18 cellular contexts compared by ENCODE assay signal in genomic region chr18:69982417-69982816, GRCh38. TPM values are rescaled to one million over a fixed set of nuclear protein-coding genes. Genes with fewer than 3 reads are reported as not detected.
DNase-seq lines count a peak whose midpoint lies in the region; ATAC-seq and TF ChIP-seq lines count a peak whose summit lies in the region.
"Had no signal": no experiment of that assay in that cellular context is flagged by ENCODE, and none has a peak within 500 bp of the region (broad histone marks: within the 10 kb centered on the region; RNA-seq: fewer than 3 reads in every experiment).

No MANE protein-coding gene starts in this region.

- ATAC-seq in activated naive CD8-positive, alpha-beta T cell treated with anti-CD3 and anti-CD28 coated beads, Interleukin-2, amount 50 U/mL, for 24 hours: no peak
- ATAC-seq in activated T-helper 17 cell treated with anti-CD3 and anti-CD28 coated beads, Interleukin-2, amount 50 U/mL, for 72 hours (replicated peaks): no peak
- no peak for ATAC-seq in stimulated activated effector memory CD8-positive, alpha-beta T cell treated with anti-CD3 and anti-CD28 coated beads, Interleukin-12 subunit alpha, Interleukin-12 subunit beta, amount 100 ng/mL, for 72 hours
- ATAC-seq: Panc1, Right ventricle myocardium inferior had no signal

- H3K4me1 Mint-ChIP-seq in activated naive CD8-positive, alpha-beta T cell (ENCODE audit: low read depth): peaks cover 46% of the 10 kb centered on the region
- peaks cover 48% of the 10 kb centered on the region for H3K4me1 Mint-ChIP-seq in activated naive CD8-positive, alpha-beta T cell treated with anti-CD3 and anti-CD28 coated beads, Interleukin-2, amount 50 U/mL, for 24 hours
- peaks cover 38% of the 10 kb centered on the region for H3K4me1 Mint-ChIP-seq in activated T-helper 17 cell treated with anti-CD3 and anti-CD28 coated beads, Interleukin-2, amount 50 U/mL, for 72 hours
- peaks cover 56% of the 10 kb centered on the region for H3K4me1 Mint-ChIP-seq in stimulated activated effector memory CD8-positive, alpha-beta T cell treated with anti-CD3 and anti-CD28 coated beads, Interleukin-12 subunit alpha, Interleukin-12 subunit beta, amount 100 ng/mL, for 72 hours
- H3K4me1 Mint-ChIP-seq in nephron progenitor cell: no peaks in the 10 kb centered on the region

- peak overlapping the region; percentile 48 for H3K27ac ChIP-seq in HUES48 (ENCODE audit: low read depth, low read length)

- H3K9ac ChIP-seq in HUES48 (ENCODE audit: low read depth, low read length): no peak overlapping the region; the same call in 1 of the 2 replicates

- H3K4me3 Mint-ChIP-seq in activated naive CD8-positive, alpha-beta T cell: peak overlapping the region; percentile 31
- no peak overlapping the region for H3K4me3 Mint-ChIP-seq in activated naive CD8-positive, alpha-beta T cell treated with anti-CD3 and anti-CD28 coated beads, Interleukin-2, amount 50 U/mL, for 24 hours
- H3K4me3 Mint-ChIP-seq in activated T-helper 17 cell treated with anti-CD3 and anti-CD28 coated beads, Interleukin-2, amount 50 U/mL, for 72 hours: peak overlapping the region; percentile 62
- peak overlapping the region; percentile 44 for H3K4me3 Mint-ChIP-seq in stimulated activated effector memory CD8-positive, alpha-beta T cell treated with anti-CD3 and anti-CD28 coated beads, Interleukin-12 subunit alpha, Interleukin-12 subunit beta, amount 100 ng/mL, for 72 hours
- no peak overlapping the region for H3K4me3 Mint-ChIP-seq in nephron progenitor cell
- H3K4me3 Mint-ChIP-seq: B cell; CD4-positive, alpha-beta T cell had no signal

- no peak overlapping the region for H3K4me3 ChIP-seq in HUES48 (ENCODE audit: low read depth, low read length)

- H3K36me3 Mint-ChIP-seq in activated naive CD8-positive, alpha-beta T cell: peaks cover 20% of the 10 kb centered on the region
- peaks cover 32% of the 10 kb centered on the region for H3K36me3 Mint-ChIP-seq in activated naive CD8-positive, alpha-beta T cell treated with anti-CD3 and anti-CD28 coated beads, Interleukin-2, amount 50 U/mL, for 24 hours (ENCODE audit: low read depth)
- H3K36me3 Mint-ChIP-seq in activated T-helper 17 cell treated with anti-CD3 and anti-CD28 coated beads, Interleukin-2, amount 50 U/mL, for 72 hours (ENCODE audit: low read depth): peaks cover 6% of the 10 kb centered on the region
- H3K36me3 Mint-ChIP-seq in stimulated activated effector memory CD8-positive, alpha-beta T cell treated with anti-CD3 and anti-CD28 coated beads, Interleukin-12 subunit alpha, Interleukin-12 subunit beta, amount 100 ng/mL, for 72 hours: no peaks in the 10 kb centered on the region
- H3K36me3 Mint-ChIP-seq in nephron progenitor cell (ENCODE audit: low read depth): peaks cover 26% of the 10 kb centered on the region

- no peak for TF ChIP-seq CTCF in nephron progenitor cell (IDR thresholded peaks at IDR 0.05)

- no peaks in the 10 kb centered on the region for H3K27me3 ChIP-seq in HUES48 (ENCODE audit: control insufficient read depth, insufficient read depth, low read length)

- DNase-seq in activated naive CD8-positive, alpha-beta T cell treated with anti-CD3 and anti-CD28 coated beads, Interleukin-2, amount 50 U/mL, for 24 hours: no peak
- no peak for DNase-seq in stimulated activated effector memory CD8-positive, alpha-beta T cell treated with anti-CD3 and anti-CD28 coated beads, Interleukin-12 subunit alpha, Interleukin-12 subunit beta, amount 100 ng/mL, for 72 hours (ENCODE audit: low spot score in 2 of 2)
- DNase-seq in nephron progenitor cell (no peak), kidney tubule cell (ENCODE audit: low spot score) (no peak)
- DNase-seq: ACHN; CD4-positive, alpha-beta T cell; DMS79 treated with DMSO at 0.1 percent for 48 hours; GDM1; GOT3; Karpas-422; NCI-H187 treated with DMSO at 0.1 percent for 48 hours; NCI-H446 had no signal

- H3K4me1 ChIP-seq in HUES48 (ENCODE audit: control insufficient read depth, insufficient read depth, low read length): peaks cover 26% of the 10 kb centered on the region

- H3K27me3 Mint-ChIP-seq in activated naive CD8-positive, alpha-beta T cell: no peaks in the 10 kb centered on the region
- H3K27me3 Mint-ChIP-seq in activated naive CD8-positive, alpha-beta T cell treated with anti-CD3 and anti-CD28 coated beads, Interleukin-2, amount 50 U/mL, for 24 hours: no peaks in the 10 kb centered on the region
- no peaks in the 10 kb centered on the region for H3K27me3 Mint-ChIP-seq in activated T-helper 17 cell treated with anti-CD3 and anti-CD28 coated beads, Interleukin-2, amount 50 U/mL, for 72 hours
- H3K27me3 Mint-ChIP-seq in nephron progenitor cell (ENCODE audit: low read depth, poor library complexity): peaks cover 7% of the 10 kb centered on the region
- H3K27me3 Mint-ChIP-seq: B cell; CD4-positive, alpha-beta T cell had no signal

- peaks cover 6% of the 10 kb centered on the region for H3K9me3 Mint-ChIP-seq in activated naive CD8-positive, alpha-beta T cell (ENCODE audit: low read depth)
- H3K9me3 Mint-ChIP-seq in activated naive CD8-positive, alpha-beta T cell treated with anti-CD3 and anti-CD28 coated beads, Interleukin-2, amount 50 U/mL, for 24 hours: peaks cover 4% of the 10 kb centered on the region
- H3K9me3 Mint-ChIP-seq in activated T-helper 17 cell treated with anti-CD3 and anti-CD28 coated beads, Interleukin-2, amount 50 U/mL, for 72 hours: peaks cover 6% of the 10 kb centered on the region
- H3K9me3 Mint-ChIP-seq in stimulated activated effector memory CD8-positive, alpha-beta T cell treated with anti-CD3 and anti-CD28 coated beads, Interleukin-12 subunit alpha, Interleukin-12 subunit beta, amount 100 ng/mL, for 72 hours: peaks cover 12% of the 10 kb centered on the region
- peaks cover 13% of the 10 kb centered on the region for H3K9me3 Mint-ChIP-seq in nephron progenitor cell

- no peaks in the 10 kb centered on the region for H3K9me3 ChIP-seq in HUES48 (ENCODE audit: control insufficient read depth, insufficient read depth, low read length)

- H3K36me3 ChIP-seq in HUES48 (ENCODE audit: control insufficient read depth, insufficient read depth, low read length): no peaks in the 10 kb centered on the region

- peak overlapping the region; percentile 61 for H3K27ac Mint-ChIP-seq in activated naive CD8-positive, alpha-beta T cell
- no peak overlapping the region for H3K27ac Mint-ChIP-seq in activated naive CD8-positive, alpha-beta T cell treated with anti-CD3 and anti-CD28 coated beads, Interleukin-2, amount 50 U/mL, for 24 hours
- H3K27ac Mint-ChIP-seq in activated T-helper 17 cell treated with anti-CD3 and anti-CD28 coated beads, Interleukin-2, amount 50 U/mL, for 72 hours: peak overlapping the region; percentile 70
- peak overlapping the region; percentile 24 for H3K27ac Mint-ChIP-seq in stimulated activated effector memory CD8-positive, alpha-beta T cell treated with anti-CD3 and anti-CD28 coated beads, Interleukin-12 subunit alpha, Interleukin-12 subunit beta, amount 100 ng/mL, for 72 hours
- no peak overlapping the region for H3K27ac Mint-ChIP-seq in nephron progenitor cell
- H3K27ac Mint-ChIP-seq: B cell; CD4-positive, alpha-beta T cell had no signal

RNA-seq across cellular contexts. Expression of gene CD226, which starts 34.7 kb away (rescaled TPM):
- total RNA-seq in activated T-helper 17 cell treated with anti-CD3 and anti-CD28 coated beads, Interleukin-2, amount 50 U/mL, for 72 hours: 100 to 1,000 TPM; 136 to 146 TPM

Comparison
In these comparisons a context has a peak if more than half of its experiments do, and no peak if none do; other contexts are left out.
1. H3K27ac Mint-ChIP-seq: peak in activated naive CD8-positive, alpha-beta T cell (single experiment), activated T-helper 17 cell treated with anti-CD3 and anti-CD28 coated beads, Interleukin-2, amount 50 U/mL, for 72 hours (single experiment) and stimulated activated effector memory CD8-positive, alpha-beta T cell treated with anti-CD3 and anti-CD28 coated beads, Interleukin-12 subunit alpha, Interleukin-12 subunit beta, amount 100 ng/mL, for 72 hours (single experiment); none in activated naive CD8-positive, alpha-beta T cell treated with anti-CD3 and anti-CD28 coated beads, Interleukin-2, amount 50 U/mL, for 24 hours (single experiment) and nephron progenitor cell (single experiment).
2. H3K4me3 Mint-ChIP-seq: peak in activated naive CD8-positive, alpha-beta T cell (single experiment), activated T-helper 17 cell treated with anti-CD3 and anti-CD28 coated beads, Interleukin-2, amount 50 U/mL, for 72 hours (single experiment) and stimulated activated effector memory CD8-positive, alpha-beta T cell treated with anti-CD3 and anti-CD28 coated beads, Interleukin-12 subunit alpha, Interleukin-12 subunit beta, amount 100 ng/mL, for 72 hours (single experiment); none in activated naive CD8-positive, alpha-beta T cell treated with anti-CD3 and anti-CD28 coated beads, Interleukin-2, amount 50 U/mL, for 24 hours (single experiment) and nephron progenitor cell (single experiment).